ENCODE assay signal across 8 cellular contexts in the genomic region with DNA sequence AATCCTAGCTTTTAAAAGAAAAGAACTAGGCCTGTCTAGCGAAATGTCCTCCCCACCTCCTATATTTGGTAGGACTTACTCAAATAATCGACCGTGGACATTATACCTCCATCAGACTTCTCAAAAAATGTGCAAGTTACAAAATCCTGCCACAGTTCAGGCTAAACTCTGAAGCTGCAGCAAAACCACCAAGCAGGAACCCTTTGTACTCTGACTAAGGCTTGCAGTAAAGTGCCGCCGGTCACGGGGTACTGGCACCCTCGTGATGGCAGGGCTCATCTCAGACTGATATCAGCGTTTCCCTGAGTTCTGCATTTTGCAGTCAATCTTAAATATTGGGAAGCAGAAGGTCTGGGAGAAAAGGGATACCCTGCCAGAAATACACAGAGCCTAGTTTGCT.
A peak's percentile ranks its signal among the peaks of the same experiment; 100 is the strongest.
DNase-seq lines count a peak whose midpoint lies in the region; ATAC-seq and TF ChIP-seq lines count a peak whose summit lies in the region.

No MANE protein-coding gene starts in this region.

- no peak overlapping the region for H3K4me3 ChIP-seq in fibroblast of mammary gland (ENCODE audit: control insufficient read depth, low read depth, low read length)

- ATAC-seq in HG02588 (IDR thresholded peaks at IDR 0.05; ENCODE audit: unreplicated experiment) (no peak), HG03354 (IDR thresholded peaks at IDR 0.05; ENCODE audit: poor library complexity, severe bottlenecking, unreplicated experiment) (no peak), GM21825 (IDR thresholded peaks at IDR 0.05; ENCODE audit: unreplicated experiment) (no peak)

- no peak for TF ChIP-seq CTCF in fibroblast of mammary gland (conservative IDR thresholded peaks at IDR 0.05; ENCODE audit: control insufficient read depth, insufficient read depth, low read depth, low read length)

- DNase-seq in HUDEP-2 (lab: John Stamatoyannopoulos, UW; ENCODE audit: unreplicated experiment in 76 of 76) (peak in 46 of 76 experiments; percentile 5 to 55 (median 33)), fibroblast of mammary gland (ENCODE audit: low read depth) (peak; percentile 24), pons (ENCODE audit: low spot score) (peak; percentile 93), NCI-H82 (lab: John Stamatoyannopoulos, UW) (no peak)
- DNase-seq in activated CD4-positive, alpha-beta T cell treated with anti-CD3 and anti-CD28 coated beads, Interleukin-2, amount 50 U/mL, for 48 hours = peak; percentile 29 to 53
